ENCODE assay signal across 1 cellular context in the genomic region with DNA sequence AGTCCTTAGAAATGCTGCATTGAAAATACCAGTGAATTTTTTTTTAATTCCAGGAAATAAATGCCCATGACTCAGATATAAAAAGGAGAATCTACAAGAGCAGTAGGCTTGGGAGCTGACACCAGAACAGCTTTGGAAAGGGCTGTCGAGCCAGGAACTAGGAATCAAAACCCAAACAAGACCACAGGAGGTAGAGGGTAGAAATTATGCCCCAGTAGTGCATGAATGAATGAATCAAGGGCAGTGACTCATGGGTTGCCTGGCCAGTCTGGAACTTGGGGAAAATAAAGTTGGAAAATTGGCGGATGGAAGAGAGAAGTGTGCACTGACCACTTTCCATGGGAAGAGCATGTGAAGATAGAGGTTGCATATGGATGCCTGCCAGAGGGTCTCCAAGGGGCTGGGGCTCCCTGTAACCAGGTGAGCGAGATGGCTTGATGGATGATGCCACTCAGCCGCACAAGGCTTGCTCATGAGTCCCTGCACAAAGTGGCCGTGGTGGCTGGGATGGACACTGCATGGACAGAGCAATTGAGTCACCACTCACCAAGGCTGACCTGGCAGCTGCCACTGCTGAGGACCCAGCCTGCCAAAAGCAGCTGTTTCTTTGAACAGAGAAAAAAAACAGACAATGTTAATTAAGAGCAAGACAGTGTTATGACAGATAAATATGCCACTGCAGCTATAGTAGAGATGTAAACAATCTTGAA.
TF ChIP-seq lines count a peak whose summit lies in the region.

No MANE protein-coding gene starts in this region.

TF ChIP-seq in IMR-90, 13 proteins besides CTCF, POLR2A, EP300 and RAD21:
- TF ChIP-seq, protein P1, sequence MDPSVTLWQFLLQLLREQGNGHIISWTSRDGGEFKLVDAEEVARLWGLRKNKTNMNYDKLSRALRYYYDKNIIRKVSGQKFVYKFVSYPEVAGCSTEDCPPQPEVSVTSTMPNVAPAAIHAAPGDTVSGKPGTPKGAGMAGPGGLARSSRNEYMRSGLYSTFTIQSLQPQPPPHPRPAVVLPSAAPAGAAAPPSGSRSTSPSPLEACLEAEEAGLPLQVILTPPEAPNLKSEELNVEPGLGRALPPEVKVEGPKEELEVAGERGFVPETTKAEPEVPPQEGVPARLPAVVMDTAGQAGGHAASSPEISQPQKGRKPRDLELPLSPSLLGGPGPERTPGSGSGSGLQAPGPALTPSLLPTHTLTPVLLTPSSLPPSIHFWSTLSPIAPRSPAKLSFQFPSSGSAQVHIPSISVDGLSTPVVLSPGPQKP (IDR thresholded peaks at IDR 0.05; ENCODE audit: borderline replicate concordance, low read depth, low read length) = no peak
- TF ChIP-seq NFE2L2 (IDR thresholded peaks at IDR 0.05; ENCODE audit: low read depth, low read length) (no peak), RFX5 (IDR thresholded peaks at IDR 0.05; ENCODE audit: low read depth, low read length) (no peak), CEBPB (IDR thresholded peaks at IDR 0.05; ENCODE audit: low read depth, low read length) (no peak), BHLHE40 (IDR thresholded peaks at IDR 0.05; ENCODE audit: low read depth, low read length) (no peak), MXI1 (IDR thresholded peaks at IDR 0.05; ENCODE audit: borderline replicate concordance, low read depth, low read length) (no peak)
- TF ChIP-seq, protein P2, sequence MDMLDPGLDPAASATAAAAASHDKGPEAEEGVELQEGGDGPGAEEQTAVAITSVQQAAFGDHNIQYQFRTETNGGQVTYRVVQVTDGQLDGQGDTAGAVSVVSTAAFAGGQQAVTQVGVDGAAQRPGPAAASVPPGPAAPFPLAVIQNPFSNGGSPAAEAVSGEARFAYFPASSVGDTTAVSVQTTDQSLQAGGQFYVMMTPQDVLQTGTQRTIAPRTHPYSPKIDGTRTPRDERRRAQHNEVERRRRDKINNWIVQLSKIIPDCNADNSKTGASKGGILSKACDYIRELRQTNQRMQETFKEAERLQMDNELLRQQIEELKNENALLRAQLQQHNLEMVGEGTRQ (IDR thresholded peaks at IDR 0.05; ENCODE audit: low read depth, low read length) = no peak
